ENCODE assay signal across 10 cellular contexts in the genomic region with DNA sequence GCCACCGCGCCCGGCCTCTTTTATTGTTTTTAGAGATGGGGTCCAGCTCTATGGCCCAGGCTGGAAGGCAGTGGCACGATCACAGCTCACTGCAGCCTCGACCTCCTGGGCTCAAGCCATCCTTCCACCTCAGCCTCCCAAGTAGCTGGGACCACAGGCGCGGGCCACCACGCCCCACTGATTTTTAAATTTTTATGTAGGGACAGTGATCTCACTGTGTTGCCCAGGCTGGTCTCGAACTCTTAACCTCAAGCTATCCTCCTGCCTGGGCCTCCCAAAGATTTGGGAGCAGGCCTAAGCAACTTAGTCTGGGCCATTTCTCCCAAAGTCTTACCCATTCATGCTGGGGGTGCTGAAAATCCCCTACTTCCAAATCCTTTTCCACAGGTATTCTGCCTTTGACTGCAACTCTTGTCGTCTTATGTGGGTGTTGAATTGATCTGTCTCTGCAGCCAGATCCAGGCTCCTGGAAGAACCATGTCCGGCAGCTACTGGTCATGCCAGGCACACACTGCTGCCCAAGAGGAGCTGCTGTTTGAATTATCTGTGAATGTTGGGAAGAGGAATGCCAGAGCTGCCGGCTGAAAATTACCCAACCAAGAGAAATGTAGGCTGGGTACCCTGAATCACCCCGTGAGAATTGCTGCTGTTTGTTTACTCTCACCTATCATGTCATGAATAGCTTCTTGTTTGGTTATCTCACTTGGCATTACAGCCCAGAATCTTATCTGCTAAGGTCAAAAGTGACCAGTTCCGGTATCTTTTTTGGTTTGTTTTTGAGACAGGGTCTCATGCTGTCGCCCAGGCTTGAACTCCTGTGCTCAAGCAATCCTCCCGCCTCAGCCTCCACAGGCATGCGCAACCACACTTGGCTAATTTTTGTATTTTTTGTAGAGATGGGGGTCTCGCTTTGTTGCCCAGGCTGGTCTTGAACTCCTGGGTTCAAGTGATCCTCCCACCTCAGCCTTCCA. TPM values are rescaled to one million over a fixed set of nuclear protein-coding genes. Genes with fewer than 3 reads are reported as not detected.
DNase-seq lines count a peak whose midpoint lies in the region; ATAC-seq and TF ChIP-seq lines count a peak whose summit lies in the region.
"Had no signal": no experiment of that assay in that cellular context is flagged by ENCODE, and none has a peak within 500 bp of the region (broad histone marks: within the 10 kb centered on the region; RNA-seq: fewer than 3 reads in every experiment).

No MANE protein-coding gene starts in this region.

- 67% methylated on average over 18 of the region's 18 CpGs for WGBS in liver
- WGBS in upper lobe of left lung, 2 donors: 88 to 89% methylated on average over 16 to 18 of the region's 18 CpGs

- H3K36me3 ChIP-seq in liver (ENCODE audit: control insufficient read depth in 4 of 4, insufficient read depth in 3 of 4, low read depth in 1 of 4, low read length in 3 of 4) (peaks cover 11 to 35% (median 21%) of the 10 kb centered on the region in 4 donors), upper lobe of left lung (peaks cover 21 to 31% (median 25%) of the 10 kb centered on the region in 4 donors)

- H3K9me3 ChIP-seq in liver (ENCODE audit: control insufficient read depth in 4 of 4, low read length in 3 of 4): no peaks in the 10 kb centered on the region
- no peaks in the 10 kb centered on the region for H3K9me3 ChIP-seq in upper lobe of left lung

- H3K36me3 Mint-ChIP-seq in activated naive CD4-positive, alpha-beta T cell treated with anti-CD3 and anti-CD28 coated beads, Interleukin-2, amount 10 ng/mL, durations not matched to agents 7 days and 5 days: peaks cover 27% of the 10 kb centered on the region
- peaks cover 23% of the 10 kb centered on the region for H3K36me3 Mint-ChIP-seq in activated naive CD8-positive, alpha-beta T cell treated with anti-CD3 and anti-CD28 coated beads, Interleukin-2, amount 10 ng/mL, durations not matched to agents 7 days and 5 days

- no peak for ATAC-seq in activated naive CD8-positive, alpha-beta T cell treated with anti-CD3 and anti-CD28 coated beads, Interleukin-2, amount 10 ng/mL, durations not matched to agents 7 days and 5 days (ENCODE audit: low read depth)
- ATAC-seq in upper lobe of left lung (ENCODE audit: low FRiP score in 2 of 2) (no peak), HG03159 (IDR thresholded peaks at IDR 0.05; ENCODE audit: unreplicated experiment) (no peak)

- no peak for DNase-seq in activated naive CD4-positive, alpha-beta T cell treated with anti-CD3 and anti-CD28 coated beads, Interleukin-2, amount 10 ng/mL, durations not matched to agents 7 days and 5 days
- no peak for DNase-seq in activated naive CD4-positive, alpha-beta T cell treated with Interleukin-2 at 50 U/mL for 16 hours
- DNase-seq in activated naive CD8-positive, alpha-beta T cell treated with anti-CD3 and anti-CD28 coated beads, Interleukin-2, amount 10 ng/mL, durations not matched to agents 7 days and 5 days: no peak
- DNase-seq in upper lobe of left lung (no peak), UCSD-AML1 (lab: John Stamatoyannopoulos, UW; ENCODE audit: unreplicated experiment) (no peak)
- no peak for DNase-seq in activated effector memory CD4-positive, alpha-beta T cell treated with anti-CD3 and anti-CD28 coated beads, Interleukin-2, amount 50 U/mL, for 16 hours
- DNase-seq: aorta had no signal

- H3K4me1 ChIP-seq in liver (ENCODE audit: control insufficient read depth in 4 of 4, insufficient read depth in 4 of 4, low read length in 3 of 4): peaks cover 0 to 12% (median 9%) of the 10 kb centered on the region in 4 donors
- peaks cover 8 to 11% (median 10%) of the 10 kb centered on the region in 4 donors for H3K4me1 ChIP-seq in upper lobe of left lung

- no peak for TF ChIP-seq RAD21 in liver (IDR thresholded peaks at IDR 0.05)

- H3K27ac ChIP-seq in liver (ENCODE audit: low read depth in 1 of 2, low read length in 2 of 2) (peak overlapping the region; percentile 59 to 87), upper lobe of left lung (peak overlapping the region; percentile 82 to 98 (median 92))

- H3K4me3 ChIP-seq in liver (ENCODE audit: low read depth in 1 of 3, low read length in 3 of 3) (peak overlapping the region in 2 of 3 donors; percentile 75 to 84), upper lobe of left lung (peak overlapping the region in 3 of 4 donors; percentile 49 to 81 (median 64))

- TF ChIP-seq CTCF in liver (IDR thresholded peaks at IDR 0.05; ENCODE audit: low read depth, low read length, missing input control): no peak
- no peak for TF ChIP-seq CTCF in upper lobe of left lung (IDR thresholded peaks at IDR 0.05)

- no peak for TF ChIP-seq EP300 in upper lobe of left lung (IDR thresholded peaks at IDR 0.05)

- H3K4me3 Mint-ChIP-seq in activated naive CD4-positive, alpha-beta T cell treated with anti-CD3 and anti-CD28 coated beads, Interleukin-2, amount 10 ng/mL, durations not matched to agents 7 days and 5 days: peak overlapping the region; percentile 88
- H3K4me3 Mint-ChIP-seq in activated naive CD8-positive, alpha-beta T cell treated with anti-CD3 and anti-CD28 coated beads, Interleukin-2, amount 10 ng/mL, durations not matched to agents 7 days and 5 days: peak overlapping the region; percentile 88

- peak overlapping the region; percentile 86 for H3K27ac Mint-ChIP-seq in activated naive CD4-positive, alpha-beta T cell treated with anti-CD3 and anti-CD28 coated beads, Interleukin-2, amount 10 ng/mL, durations not matched to agents 7 days and 5 days
- peak overlapping the region; percentile 90 for H3K27ac Mint-ChIP-seq in activated naive CD8-positive, alpha-beta T cell treated with anti-CD3 and anti-CD28 coated beads, Interleukin-2, amount 10 ng/mL, durations not matched to agents 7 days and 5 days

- no peaks in the 10 kb centered on the region for H3K9me3 Mint-ChIP-seq in activated naive CD4-positive, alpha-beta T cell treated with anti-CD3 and anti-CD28 coated beads, Interleukin-2, amount 10 ng/mL, durations not matched to agents 7 days and 5 days
- no peaks in the 10 kb centered on the region for H3K9me3 Mint-ChIP-seq in activated naive CD8-positive, alpha-beta T cell treated with anti-CD3 and anti-CD28 coated beads, Interleukin-2, amount 10 ng/mL, durations not matched to agents 7 days and 5 days

- POLR2A ChIA-PET in activated naive CD8-positive, alpha-beta T cell treated with anti-CD3 and anti-CD28 coated beads, Interleukin-2, amount 10 ng/mL, durations not matched to agents 7 days and 5 days (lab: Charles Lee): interaction anchor here (0.6 to 1.1 kb wide), 3 partner anchors 11 to 1730 kb away, joined by 3 to 4 read pairs (median 4); a partner anchor contains a TSS

- H3K4me1 Mint-ChIP-seq in activated naive CD4-positive, alpha-beta T cell treated with anti-CD3 and anti-CD28 coated beads, Interleukin-2, amount 10 ng/mL, durations not matched to agents 7 days and 5 days: peaks cover 44% of the 10 kb centered on the region
- peaks cover 27% of the 10 kb centered on the region for H3K4me1 Mint-ChIP-seq in activated naive CD8-positive, alpha-beta T cell treated with anti-CD3 and anti-CD28 coated beads, Interleukin-2, amount 10 ng/mL, durations not matched to agents 7 days and 5 days

- H3K27me3 ChIP-seq in liver (ENCODE audit: control insufficient read depth in 4 of 4, insufficient read depth in 4 of 4, low read length in 3 of 4) (no peaks in the 10 kb centered on the region), upper lobe of left lung (no peaks in the 10 kb centered on the region)

- no peak overlapping the region for H3K9ac ChIP-seq in liver (ENCODE audit: low read depth in 1 of 2, low read length in 2 of 2)

- H3K27me3 Mint-ChIP-seq in activated naive CD4-positive, alpha-beta T cell treated with anti-CD3 and anti-CD28 coated beads, Interleukin-2, amount 10 ng/mL, durations not matched to agents 7 days and 5 days: peaks cover 7% of the 10 kb centered on the region
- no peaks in the 10 kb centered on the region for H3K27me3 Mint-ChIP-seq in activated naive CD8-positive, alpha-beta T cell treated with anti-CD3 and anti-CD28 coated beads, Interleukin-2, amount 10 ng/mL, durations not matched to agents 7 days and 5 days

- CTCF ChIA-PET in activated naive CD4-positive, alpha-beta T cell treated with anti-CD3 and anti-CD28 coated beads, Interleukin-2, amount 10 ng/mL, durations not matched to agents 7 days and 5 days (lab: Charles Lee): interaction anchor here (2.2 kb wide), 1 partner anchor 12 kb away, joined by 7 read pairs; a partner anchor contains a TSS

- TF ChIP-seq POLR2A in upper lobe of left lung (IDR thresholded peaks at IDR 0.05): no peak

TF ChIP-seq in liver, 16 proteins besides CTCF, POLR2A, EP300 and RAD21:
- peak; percentile 44 to 60 for TF ChIP-seq GABPA (IDR thresholded peaks at IDR 0.05 in 1 of 2, conservative IDR thresholded peaks at IDR 0.05 in 1 of 2)
- peak; percentile 32 for TF ChIP-seq SP1 (IDR thresholded peaks at IDR 0.05)
- peak; percentile 32 to 37 for TF ChIP-seq RXRA (IDR thresholded peaks at IDR 0.05)
- TF ChIP-seq HNF4A (conservative IDR thresholded peaks at IDR 0.05): no peak

RNA-seq across cellular contexts. Expression of a gene that starts 1.1 kb away (rescaled TPM):
- 10 to 100 TPM; 38.2 to 44.6 TPM for total RNA-seq in activated naive CD8-positive, alpha-beta T cell treated with anti-CD3 and anti-CD28 coated beads, Interleukin-2, amount 10 ng/mL, durations not matched to agents 7 days and 5 days
- total RNA-seq in liver: 10 to 100 TPM; 32.1 to 35.6 TPM
- 10 to 100 TPM; 34.2 to 46.8 TPM for polyA plus RNA-seq in liver
- 10 to 100 TPM; 24.2 to 57.9 (median 48.4) TPM for total RNA-seq in upper lobe of left lung

RNA-seq across cellular contexts. Expression of a gene that starts 11.4 kb away (rescaled TPM):
- 10 to 100 TPM; 42.8 to 47.3 TPM for total RNA-seq in activated naive CD8-positive, alpha-beta T cell treated with anti-CD3 and anti-CD28 coated beads, Interleukin-2, amount 10 ng/mL, durations not matched to agents 7 days and 5 days
- total RNA-seq in liver (10 to 100 TPM in 1 of 2 donors, 1 to 10 TPM in 1; 7.9 to 10.4 TPM), upper lobe of left lung (10 to 100 TPM; 23.4 to 61.8 (median 35.4) TPM)
- polyA plus RNA-seq in liver: 1 to 10 TPM; 5.2 to 8.4 TPM

RNA-seq across cellular contexts. Expression of a gene that starts 27.1 kb away (rescaled TPM):
- under 1 TPM; 0.28 to 0.53 TPM for total RNA-seq in activated naive CD8-positive, alpha-beta T cell treated with anti-CD3 and anti-CD28 coated beads, Interleukin-2, amount 10 ng/mL, durations not matched to agents 7 days and 5 days
- total RNA-seq in liver: under 1 TPM; 0.05 to 0.08 TPM
- polyA plus RNA-seq in liver: not detected
- 1 to 10 TPM in 2 of 6 donors, under 1 TPM in 3, not detected in 1; 0.30 to 1.3 (median 0.63) TPM for total RNA-seq in upper lobe of left lung
- total RNA-seq: Daoy had no signal

RNA-seq across cellular contexts. Expression of a gene that starts 37.0 kb away (rescaled TPM):
- total RNA-seq in activated naive CD8-positive, alpha-beta T cell treated with anti-CD3 and anti-CD28 coated beads, Interleukin-2, amount 10 ng/mL, durations not matched to agents 7 days and 5 days: 1 to 10 TPM; 4.7 to 4.9 TPM
- total RNA-seq in liver: 1 to 10 TPM in 1 of 2 donors, under 1 TPM in 1; 0.67 to 3.0 TPM
- under 1 TPM; 0.04 to 0.35 TPM for polyA plus RNA-seq in liver
- total RNA-seq in upper lobe of left lung: 10 to 100 TPM in 2 of 6 donors, 1 to 10 TPM in 4; 2.9 to 11.9 (median 7.0) TPM

RNA-seq across cellular contexts. Expression of a gene that starts 58.7 kb away (rescaled TPM):
- total RNA-seq in activated naive CD8-positive, alpha-beta T cell treated with anti-CD3 and anti-CD28 coated beads, Interleukin-2, amount 10 ng/mL, durations not matched to agents 7 days and 5 days: 10 to 100 TPM; 42.6 to 43.7 TPM
- total RNA-seq in liver: 10 to 100 TPM in 1 of 2 donors, 1 to 10 TPM in 1; 8.9 to 14.3 TPM
- 1 to 10 TPM in 1 of 2 donors, under 1 TPM in 1; 0.35 to 5.4 TPM for polyA plus RNA-seq in liver
- 100 to 1,000 TPM in 1 of 6 donors, 10 to 100 TPM in 5; 31.6 to 132 (median 43.1) TPM for total RNA-seq in upper lobe of left lung
